Comparison of ENCODE assay signal across 1 cellular context in the genomic region with DNA sequence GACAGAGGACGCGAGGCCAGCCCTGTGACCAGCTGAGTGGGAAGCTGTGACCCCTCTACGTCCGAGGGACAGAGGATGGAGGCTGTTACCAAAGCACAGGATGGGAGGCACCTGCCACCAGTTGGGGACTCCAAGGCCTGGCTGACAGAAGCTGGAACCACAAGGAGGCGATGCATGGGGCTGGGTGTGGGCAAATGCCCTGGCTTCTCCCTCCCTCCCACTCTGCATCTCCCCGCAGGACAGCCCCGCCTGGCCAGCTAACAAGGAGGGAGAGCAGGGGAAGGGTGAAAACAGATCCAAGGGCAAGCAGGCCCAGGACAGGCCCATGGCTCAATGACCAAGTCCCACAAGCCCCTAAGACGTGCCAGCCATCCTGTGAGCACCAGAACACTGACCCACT.
TF ChIP-seq lines count a peak whose summit lies in the region.

No MANE protein-coding gene starts in this region.

TF ChIP-seq in HCT116, 20 proteins besides CTCF, POLR2A, EP300 and RAD21 (continued from another document):
- TF ChIP-seq, protein P1, sequence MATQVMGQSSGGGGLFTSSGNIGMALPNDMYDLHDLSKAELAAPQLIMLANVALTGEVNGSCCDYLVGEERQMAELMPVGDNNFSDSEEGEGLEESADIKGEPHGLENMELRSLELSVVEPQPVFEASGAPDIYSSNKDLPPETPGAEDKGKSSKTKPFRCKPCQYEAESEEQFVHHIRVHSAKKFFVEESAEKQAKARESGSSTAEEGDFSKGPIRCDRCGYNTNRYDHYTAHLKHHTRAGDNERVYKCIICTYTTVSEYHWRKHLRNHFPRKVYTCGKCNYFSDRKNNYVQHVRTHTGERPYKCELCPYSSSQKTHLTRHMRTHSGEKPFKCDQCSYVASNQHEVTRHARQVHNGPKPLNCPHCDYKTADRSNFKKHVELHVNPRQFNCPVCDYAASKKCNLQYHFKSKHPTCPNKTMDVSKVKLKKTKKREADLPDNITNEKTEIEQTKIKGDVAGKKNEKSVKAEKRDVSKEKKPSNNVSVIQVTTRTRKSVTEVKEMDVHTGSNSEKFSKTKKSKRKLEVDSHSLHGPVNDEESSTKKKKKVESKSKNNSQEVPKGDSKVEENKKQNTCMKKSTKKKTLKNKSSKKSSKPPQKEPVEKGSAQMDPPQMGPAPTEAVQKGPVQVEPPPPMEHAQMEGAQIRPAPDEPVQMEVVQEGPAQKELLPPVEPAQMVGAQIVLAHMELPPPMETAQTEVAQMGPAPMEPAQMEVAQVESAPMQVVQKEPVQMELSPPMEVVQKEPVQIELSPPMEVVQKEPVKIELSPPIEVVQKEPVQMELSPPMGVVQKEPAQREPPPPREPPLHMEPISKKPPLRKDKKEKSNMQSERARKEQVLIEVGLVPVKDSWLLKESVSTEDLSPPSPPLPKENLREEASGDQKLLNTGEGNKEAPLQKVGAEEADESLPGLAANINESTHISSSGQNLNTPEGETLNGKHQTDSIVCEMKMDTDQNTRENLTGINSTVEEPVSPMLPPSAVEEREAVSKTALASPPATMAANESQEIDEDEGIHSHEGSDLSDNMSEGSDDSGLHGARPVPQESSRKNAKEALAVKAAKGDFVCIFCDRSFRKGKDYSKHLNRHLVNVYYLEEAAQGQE (IDR thresholded peaks at IDR 0.05; ENCODE audit: low read depth): no peak
- TF ChIP-seq, protein P2, sequence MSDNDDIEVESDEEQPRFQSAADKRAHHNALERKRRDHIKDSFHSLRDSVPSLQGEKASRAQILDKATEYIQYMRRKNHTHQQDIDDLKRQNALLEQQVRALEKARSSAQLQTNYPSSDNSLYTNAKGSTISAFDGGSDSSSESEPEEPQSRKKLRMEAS (IDR thresholded peaks at IDR 0.05): no peak
- no peak for TF ChIP-seq EZH2phosphoT487 (IDR thresholded peaks at IDR 0.05; ENCODE audit: borderline replicate concordance)
- no peak for TF ChIP-seq POLR2AphosphoS5 (IDR thresholded peaks at IDR 0.05; ENCODE audit: low read depth, low read length)
- TF ChIP-seq EZH2 (IDR thresholded peaks at IDR 0.05): no peak
- TF ChIP-seq, protein P3, sequence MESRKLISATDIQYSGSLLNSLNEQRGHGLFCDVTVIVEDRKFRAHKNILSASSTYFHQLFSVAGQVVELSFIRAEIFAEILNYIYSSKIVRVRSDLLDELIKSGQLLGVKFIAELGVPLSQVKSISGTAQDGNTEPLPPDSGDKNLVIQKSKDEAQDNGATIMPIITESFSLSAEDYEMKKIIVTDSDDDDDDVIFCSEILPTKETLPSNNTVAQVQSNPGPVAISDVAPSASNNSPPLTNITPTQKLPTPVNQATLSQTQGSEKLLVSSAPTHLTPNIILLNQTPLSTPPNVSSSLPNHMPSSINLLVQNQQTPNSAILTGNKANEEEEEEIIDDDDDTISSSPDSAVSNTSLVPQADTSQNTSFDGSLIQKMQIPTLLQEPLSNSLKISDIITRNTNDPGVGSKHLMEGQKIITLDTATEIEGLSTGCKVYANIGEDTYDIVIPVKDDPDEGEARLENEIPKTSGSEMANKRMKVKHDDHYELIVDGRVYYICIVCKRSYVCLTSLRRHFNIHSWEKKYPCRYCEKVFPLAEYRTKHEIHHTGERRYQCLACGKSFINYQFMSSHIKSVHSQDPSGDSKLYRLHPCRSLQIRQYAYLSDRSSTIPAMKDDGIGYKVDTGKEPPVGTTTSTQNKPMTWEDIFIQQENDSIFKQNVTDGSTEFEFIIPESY (IDR thresholded peaks at IDR 0.05; ENCODE audit: extremely low read depth, insufficient replicate concordance, low read length): no peak
- no peak for TF ChIP-seq SP1 (IDR thresholded peaks at IDR 0.05; ENCODE audit: low read depth)
- TF ChIP-seq SRF (IDR thresholded peaks at IDR 0.05; ENCODE audit: low read depth): no peak
- no peak for TF ChIP-seq ELF1 (IDR thresholded peaks at IDR 0.05; ENCODE audit: borderline replicate concordance, low read depth)
- TF ChIP-seq ZFX (IDR thresholded peaks at IDR 0.05): no peak
TF ChIP-seq in HCT116: peak in this region for 0.
